1 cellular context compared by ENCODE assay signal in the genomic region with DNA sequence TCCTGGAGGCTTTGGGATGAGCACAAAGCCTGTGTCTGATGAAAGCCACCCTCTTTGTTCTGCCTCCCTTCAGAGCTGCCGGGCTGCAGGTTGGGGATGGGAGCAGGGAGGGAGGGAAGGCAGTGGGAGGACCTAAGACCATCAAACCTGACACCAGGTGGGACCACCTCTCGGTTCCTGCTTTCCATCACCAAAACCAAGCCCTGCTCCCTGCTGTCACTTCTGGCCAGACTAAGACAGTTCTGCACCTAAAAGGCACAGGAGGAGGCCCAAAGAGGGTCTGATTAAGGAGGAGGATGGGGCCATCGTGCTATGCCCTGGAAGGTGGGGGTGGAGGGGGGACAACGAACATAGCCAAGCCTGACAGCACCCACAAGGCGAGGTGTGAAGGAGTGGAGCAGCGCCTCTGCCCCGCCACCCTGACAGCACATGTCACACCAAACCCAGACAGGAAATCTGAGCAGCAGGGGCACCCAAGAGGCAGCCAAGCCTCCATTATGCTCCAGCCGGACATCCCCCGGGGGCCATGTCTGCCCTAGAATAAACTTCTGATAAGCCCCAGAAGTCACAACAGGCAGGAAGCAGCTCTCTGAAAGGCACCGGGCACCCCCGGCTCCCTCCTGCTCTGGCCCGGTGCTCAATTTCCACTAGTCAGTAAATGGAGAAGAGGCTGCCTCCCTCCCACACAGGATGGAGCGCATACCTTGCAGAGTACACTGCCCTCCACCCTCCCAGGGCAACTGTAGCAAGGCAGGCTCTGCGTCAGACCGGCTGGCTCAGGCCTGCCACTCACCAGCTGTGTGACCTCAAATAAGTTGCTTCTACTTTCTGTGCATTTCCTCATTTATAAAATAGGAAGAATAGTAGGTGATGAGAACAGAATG.
TF ChIP-seq lines count a peak whose summit lies in the region.

No MANE protein-coding gene starts in this region.

TF ChIP-seq in GM12878, 131 proteins besides CTCF, POLR2A, EP300 and RAD21 (continues in another document):
- TF ChIP-seq SREBF2 (IDR thresholded peaks at IDR 0.05; ENCODE audit: low read length) (no peak), TAF1 (IDR thresholded peaks at IDR 0.05; ENCODE audit: borderline replicate concordance, low read depth, low read length) (no peak), ZNF687 (IDR thresholded peaks at IDR 0.05) (peak; percentile 69; the same call in 1 of the 2 replicates), EGR1 (IDR thresholded peaks at IDR 0.05; ENCODE audit: borderline replicate concordance in 1 of 2, low read depth in 2 of 2, low read length in 2 of 2) (no peak), KLF5 (IDR thresholded peaks at IDR 0.05; ENCODE audit: partially characterized antibody) (no peak), CBFB (IDR thresholded peaks at IDR 0.05; ENCODE audit: low read depth) (no peak), TCF12 (IDR thresholded peaks at IDR 0.05; ENCODE audit: low read depth, low read length) (no peak), YY1 (IDR thresholded peaks at IDR 0.05; ENCODE audit: low read depth, low read length) (peak; percentile 40; the same call in 1 of the 2 replicates), ATF7 (IDR thresholded peaks at IDR 0.05; ENCODE audit: low read depth) (no peak), ASH2L (IDR thresholded peaks at IDR 0.05; ENCODE audit: borderline replicate concordance, low read depth) (no peak), FOXK2 (IDR thresholded peaks at IDR 0.05) (no peak), SIX5 (IDR thresholded peaks at IDR 0.05; ENCODE audit: low read depth, low read length, severe bottlenecking) (no peak), HSF1 (IDR thresholded peaks at IDR 0.05; ENCODE audit: low read depth, low read length) (no peak), IRF3 (IDR thresholded peaks at IDR 0.05) (no peak), RAD51 (IDR thresholded peaks at IDR 0.05) (no peak), SUZ12 (IDR thresholded peaks at IDR 0.05; ENCODE audit: unreplicated experiment) (no peak), CHD4 (IDR thresholded peaks at IDR 0.05) (no peak), ZSCAN29 (IDR thresholded peaks at IDR 0.05) (no peak), ZBTB4 (CRISPR knock-in tag; IDR thresholded peaks at IDR 0.05) (no peak), ZNF207 (IDR thresholded peaks at IDR 0.05; ENCODE audit: borderline replicate concordance) (no peak), CHD2 (IDR thresholded peaks at IDR 0.05; ENCODE audit: borderline replicate concordance, low read depth, low read length) (no peak), SMARCA5 (IDR thresholded peaks at IDR 0.05) (no peak), CEBPB (IDR thresholded peaks at IDR 0.05; ENCODE audit: borderline replicate concordance in 1 of 2, low read depth in 2 of 2, low read length in 2 of 2) (no peak), ESRRA (IDR thresholded peaks at IDR 0.05; ENCODE audit: low read length) (no peak)
- TF ChIP-seq, protein P1, sequence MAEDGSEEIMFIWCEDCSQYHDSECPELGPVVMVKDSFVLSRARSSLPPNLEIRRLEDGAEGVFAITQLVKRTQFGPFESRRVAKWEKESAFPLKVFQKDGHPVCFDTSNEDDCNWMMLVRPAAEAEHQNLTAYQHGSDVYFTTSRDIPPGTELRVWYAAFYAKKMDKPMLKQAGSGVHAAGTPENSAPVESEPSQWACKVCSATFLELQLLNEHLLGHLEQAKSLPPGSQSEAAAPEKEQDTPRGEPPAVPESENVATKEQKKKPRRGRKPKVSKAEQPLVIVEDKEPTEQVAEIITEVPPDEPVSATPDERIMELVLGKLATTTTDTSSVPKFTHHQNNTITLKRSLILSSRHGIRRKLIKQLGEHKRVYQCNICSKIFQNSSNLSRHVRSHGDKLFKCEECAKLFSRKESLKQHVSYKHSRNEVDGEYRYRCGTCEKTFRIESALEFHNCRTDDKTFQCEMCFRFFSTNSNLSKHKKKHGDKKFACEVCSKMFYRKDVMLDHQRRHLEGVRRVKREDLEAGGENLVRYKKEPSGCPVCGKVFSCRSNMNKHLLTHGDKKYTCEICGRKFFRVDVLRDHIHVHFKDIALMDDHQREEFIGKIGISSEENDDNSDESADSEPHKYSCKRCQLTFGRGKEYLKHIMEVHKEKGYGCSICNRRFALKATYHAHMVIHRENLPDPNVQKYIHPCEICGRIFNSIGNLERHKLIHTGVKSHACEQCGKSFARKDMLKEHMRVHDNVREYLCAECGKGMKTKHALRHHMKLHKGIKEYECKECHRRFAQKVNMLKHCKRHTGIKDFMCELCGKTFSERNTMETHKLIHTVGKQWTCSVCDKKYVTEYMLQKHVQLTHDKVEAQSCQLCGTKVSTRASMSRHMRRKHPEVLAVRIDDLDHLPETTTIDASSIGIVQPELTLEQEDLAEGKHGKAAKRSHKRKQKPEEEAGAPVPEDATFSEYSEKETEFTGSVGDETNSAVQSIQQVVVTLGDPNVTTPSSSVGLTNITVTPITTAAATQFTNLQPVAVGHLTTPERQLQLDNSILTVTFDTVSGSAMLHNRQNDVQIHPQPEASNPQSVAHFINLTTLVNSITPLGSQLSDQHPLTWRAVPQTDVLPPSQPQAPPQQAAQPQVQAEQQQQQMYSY (CRISPR knock-in tag; IDR thresholded peaks at IDR 0.05) = no peak
- TF ChIP-seq, protein P2, sequence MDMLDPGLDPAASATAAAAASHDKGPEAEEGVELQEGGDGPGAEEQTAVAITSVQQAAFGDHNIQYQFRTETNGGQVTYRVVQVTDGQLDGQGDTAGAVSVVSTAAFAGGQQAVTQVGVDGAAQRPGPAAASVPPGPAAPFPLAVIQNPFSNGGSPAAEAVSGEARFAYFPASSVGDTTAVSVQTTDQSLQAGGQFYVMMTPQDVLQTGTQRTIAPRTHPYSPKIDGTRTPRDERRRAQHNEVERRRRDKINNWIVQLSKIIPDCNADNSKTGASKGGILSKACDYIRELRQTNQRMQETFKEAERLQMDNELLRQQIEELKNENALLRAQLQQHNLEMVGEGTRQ (IDR thresholded peaks at IDR 0.05; ENCODE audit: borderline replicate concordance, low read depth, low read length) = no peak
- TF ChIP-seq, protein P3, sequence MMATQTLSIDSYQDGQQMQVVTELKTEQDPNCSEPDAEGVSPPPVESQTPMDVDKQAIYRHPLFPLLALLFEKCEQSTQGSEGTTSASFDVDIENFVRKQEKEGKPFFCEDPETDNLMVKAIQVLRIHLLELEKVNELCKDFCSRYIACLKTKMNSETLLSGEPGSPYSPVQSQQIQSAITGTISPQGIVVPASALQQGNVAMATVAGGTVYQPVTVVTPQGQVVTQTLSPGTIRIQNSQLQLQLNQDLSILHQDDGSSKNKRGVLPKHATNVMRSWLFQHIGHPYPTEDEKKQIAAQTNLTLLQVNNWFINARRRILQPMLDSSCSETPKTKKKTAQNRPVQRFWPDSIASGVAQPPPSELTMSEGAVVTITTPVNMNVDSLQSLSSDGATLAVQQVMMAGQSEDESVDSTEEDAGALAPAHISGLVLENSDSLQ (IDR thresholded peaks at IDR 0.05) = peak; percentile 90
- TF ChIP-seq, protein P4, sequence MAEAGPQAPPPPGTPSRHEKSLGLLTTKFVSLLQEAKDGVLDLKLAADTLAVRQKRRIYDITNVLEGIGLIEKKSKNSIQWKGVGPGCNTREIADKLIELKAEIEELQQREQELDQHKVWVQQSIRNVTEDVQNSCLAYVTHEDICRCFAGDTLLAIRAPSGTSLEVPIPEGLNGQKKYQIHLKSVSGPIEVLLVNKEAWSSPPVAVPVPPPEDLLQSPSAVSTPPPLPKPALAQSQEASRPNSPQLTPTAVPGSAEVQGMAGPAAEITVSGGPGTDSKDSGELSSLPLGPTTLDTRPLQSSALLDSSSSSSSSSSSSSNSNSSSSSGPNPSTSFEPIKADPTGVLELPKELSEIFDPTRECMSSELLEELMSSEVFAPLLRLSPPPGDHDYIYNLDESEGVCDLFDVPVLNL (IDR thresholded peaks at IDR 0.05; ENCODE audit: low read depth, low read length) = no peak
- TF ChIP-seq, protein P5, sequence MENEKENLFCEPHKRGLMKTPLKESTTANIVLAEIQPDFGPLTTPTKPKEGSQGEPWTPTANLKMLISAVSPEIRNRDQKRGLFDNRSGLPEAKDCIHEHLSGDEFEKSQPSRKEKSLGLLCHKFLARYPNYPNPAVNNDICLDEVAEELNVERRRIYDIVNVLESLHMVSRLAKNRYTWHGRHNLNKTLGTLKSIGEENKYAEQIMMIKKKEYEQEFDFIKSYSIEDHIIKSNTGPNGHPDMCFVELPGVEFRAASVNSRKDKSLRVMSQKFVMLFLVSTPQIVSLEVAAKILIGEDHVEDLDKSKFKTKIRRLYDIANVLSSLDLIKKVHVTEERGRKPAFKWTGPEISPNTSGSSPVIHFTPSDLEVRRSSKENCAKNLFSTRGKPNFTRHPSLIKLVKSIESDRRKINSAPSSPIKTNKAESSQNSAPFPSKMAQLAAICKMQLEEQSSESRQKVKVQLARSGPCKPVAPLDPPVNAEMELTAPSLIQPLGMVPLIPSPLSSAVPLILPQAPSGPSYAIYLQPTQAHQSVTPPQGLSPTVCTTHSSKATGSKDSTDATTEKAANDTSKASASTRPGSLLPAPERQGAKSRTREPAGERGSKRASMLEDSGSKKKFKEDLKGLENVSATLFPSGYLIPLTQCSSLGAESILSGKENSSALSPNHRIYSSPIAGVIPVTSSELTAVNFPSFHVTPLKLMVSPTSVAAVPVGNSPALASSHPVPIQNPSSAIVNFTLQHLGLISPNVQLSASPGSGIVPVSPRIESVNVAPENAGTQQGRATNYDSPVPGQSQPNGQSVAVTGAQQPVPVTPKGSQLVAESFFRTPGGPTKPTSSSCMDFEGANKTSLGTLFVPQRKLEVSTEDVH (IDR thresholded peaks at IDR 0.05; ENCODE audit: low read depth, partially characterized antibody) = no peak
- TF ChIP-seq, protein P6, sequence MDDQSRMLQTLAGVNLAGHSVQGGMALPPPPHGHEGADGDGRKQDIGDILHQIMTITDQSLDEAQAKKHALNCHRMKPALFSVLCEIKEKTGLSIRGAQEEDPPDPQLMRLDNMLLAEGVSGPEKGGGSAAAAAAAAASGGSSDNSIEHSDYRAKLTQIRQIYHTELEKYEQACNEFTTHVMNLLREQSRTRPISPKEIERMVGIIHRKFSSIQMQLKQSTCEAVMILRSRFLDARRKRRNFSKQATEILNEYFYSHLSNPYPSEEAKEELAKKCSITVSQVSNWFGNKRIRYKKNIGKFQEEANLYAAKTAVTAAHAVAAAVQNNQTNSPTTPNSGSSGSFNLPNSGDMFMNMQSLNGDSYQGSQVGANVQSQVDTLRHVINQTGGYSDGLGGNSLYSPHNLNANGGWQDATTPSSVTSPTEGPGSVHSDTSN (IDR thresholded peaks at IDR 0.05; ENCODE audit: insufficient replicate concordance, low read depth, low read length) = peak; percentile 67
